ENCODE assay signal across 1 cellular context in the genomic region with DNA sequence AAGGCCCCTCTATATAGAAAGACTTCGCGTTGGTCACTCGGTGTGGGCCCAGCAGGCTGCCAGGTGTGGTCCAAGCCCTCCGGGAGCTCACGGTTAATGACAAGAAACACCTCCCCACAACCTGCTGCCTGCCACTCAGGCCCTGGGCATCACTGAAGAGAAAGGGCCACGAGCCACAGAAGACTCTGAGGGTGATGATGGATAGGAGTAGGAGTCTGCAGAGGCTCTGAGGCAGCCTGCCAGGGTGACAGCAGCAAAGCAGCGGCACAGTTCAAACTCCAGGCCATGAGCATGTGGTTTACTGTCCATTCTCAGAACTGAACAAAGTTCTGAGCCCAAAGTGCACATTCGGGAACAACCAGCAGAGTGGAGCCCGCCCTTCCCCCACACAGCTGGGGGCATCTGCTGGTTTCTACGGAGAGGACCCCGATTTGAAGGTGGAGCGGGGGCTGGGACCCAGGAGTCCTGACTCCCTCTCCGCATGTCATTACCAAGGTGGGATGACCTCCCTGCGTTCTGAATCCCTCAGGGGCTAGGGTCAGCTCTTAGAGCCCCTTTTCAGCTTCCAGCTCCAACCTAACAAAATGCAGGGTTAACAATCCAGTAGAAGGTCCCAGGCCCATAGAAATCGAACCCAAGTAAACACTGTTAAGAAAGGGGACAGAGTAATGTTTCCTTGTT.
TF ChIP-seq lines count a peak whose summit lies in the region.

No MANE protein-coding gene starts in this region.

TF ChIP-seq in GM23338, 12 proteins besides CTCF, POLR2A, EP300 and RAD21 (continued from another document):
- TF ChIP-seq, protein P1, sequence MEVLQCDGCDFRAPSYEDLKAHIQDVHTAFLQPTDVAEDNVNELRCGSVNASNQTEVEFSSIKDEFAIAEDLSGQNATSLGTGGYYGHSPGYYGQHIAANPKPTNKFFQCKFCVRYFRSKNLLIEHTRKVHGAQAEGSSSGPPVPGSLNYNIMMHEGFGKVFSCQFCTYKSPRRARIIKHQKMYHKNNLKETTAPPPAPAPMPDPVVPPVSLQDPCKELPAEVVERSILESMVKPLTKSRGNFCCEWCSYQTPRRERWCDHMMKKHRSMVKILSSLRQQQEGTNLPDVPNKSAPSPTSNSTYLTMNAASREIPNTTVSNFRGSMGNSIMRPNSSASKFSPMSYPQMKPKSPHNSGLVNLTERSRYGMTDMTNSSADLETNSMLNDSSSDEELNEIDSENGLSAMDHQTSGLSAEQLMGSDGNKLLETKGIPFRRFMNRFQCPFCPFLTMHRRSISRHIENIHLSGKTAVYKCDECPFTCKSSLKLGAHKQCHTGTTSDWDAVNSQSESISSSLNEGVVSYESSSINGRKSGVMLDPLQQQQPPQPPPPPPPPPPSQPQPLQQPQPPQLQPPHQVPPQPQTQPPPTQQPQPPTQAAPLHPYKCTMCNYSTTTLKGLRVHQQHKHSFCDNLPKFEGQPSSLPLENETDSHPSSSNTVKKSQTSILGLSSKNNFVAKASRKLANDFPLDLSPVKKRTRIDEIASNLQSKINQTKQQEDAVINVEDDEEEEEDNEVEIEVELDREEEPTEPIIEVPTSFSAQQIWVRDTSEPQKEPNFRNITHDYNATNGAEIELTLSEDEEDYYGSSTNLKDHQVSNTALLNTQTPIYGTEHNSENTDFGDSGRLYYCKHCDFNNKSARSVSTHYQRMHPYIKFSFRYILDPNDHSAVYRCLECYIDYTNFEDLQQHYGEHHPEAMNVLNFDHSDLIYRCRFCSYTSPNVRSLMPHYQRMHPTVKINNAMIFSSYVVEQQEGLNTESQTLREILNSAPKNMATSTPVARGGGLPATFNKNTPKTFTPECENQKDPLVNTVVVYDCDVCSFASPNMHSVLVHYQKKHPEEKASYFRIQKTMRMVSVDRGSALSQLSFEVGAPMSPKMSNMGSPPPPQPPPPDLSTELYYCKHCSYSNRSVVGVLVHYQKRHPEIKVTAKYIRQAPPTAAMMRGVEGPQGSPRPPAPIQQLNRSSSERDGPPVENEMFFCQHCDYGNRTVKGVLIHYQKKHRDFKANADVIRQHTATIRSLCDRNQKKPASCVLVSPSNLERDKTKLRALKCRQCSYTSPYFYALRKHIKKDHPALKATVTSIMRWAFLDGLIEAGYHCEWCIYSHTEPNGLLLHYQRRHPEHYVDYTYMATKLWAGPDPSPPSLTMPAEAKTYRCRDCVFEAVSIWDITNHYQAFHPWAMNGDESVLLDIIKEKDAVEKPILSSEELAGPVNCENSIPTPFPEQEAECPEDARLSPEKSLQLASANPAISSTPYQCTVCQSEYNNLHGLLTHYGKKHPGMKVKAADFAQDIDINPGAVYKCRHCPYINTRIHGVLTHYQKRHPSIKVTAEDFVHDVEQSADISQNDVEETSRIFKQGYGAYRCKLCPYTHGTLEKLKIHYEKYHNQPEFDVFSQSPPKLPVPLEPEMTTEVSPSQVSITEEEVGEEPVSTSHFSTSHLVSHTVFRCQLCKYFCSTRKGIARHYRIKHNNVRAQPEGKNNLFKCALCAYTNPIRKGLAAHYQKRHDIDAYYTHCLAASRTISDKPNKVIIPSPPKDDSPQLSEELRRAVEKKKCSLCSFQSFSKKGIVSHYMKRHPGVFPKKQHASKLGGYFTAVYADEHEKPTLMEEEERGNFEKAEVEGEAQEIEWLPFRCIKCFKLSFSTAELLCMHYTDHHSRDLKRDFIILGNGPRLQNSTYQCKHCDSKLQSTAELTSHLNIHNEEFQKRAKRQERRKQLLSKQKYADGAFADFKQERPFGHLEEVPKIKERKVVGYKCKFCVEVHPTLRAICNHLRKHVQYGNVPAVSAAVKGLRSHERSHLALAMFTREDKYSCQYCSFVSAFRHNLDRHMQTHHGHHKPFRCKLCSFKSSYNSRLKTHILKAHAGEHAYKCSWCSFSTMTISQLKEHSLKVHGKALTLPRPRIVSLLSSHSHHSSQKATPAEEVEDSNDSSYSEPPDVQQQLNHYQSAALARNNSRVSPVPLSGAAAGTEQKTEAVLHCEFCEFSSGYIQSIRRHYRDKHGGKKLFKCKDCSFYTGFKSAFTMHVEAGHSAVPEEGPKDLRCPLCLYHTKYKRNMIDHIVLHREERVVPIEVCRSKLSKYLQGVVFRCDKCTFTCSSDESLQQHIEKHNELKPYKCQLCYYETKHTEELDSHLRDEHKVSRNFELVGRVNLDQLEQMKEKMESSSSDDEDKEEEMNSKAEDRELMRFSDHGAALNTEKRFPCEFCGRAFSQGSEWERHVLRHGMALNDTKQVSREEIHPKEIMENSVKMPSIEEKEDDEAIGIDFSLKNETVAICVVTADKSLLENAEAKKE (CRISPR knock-in tag; IDR thresholded peaks at IDR 0.05) = no peak
- TF ChIP-seq JUNB (IDR thresholded peaks at IDR 0.05; ENCODE audit: unreplicated experiment) (no peak), ZNF114 (CRISPR knock-in tag; IDR thresholded peaks at IDR 0.05) (no peak), EZH2 (IDR thresholded peaks at IDR 0.05; ENCODE audit: low read depth, unreplicated experiment) (no peak), NANOG (IDR thresholded peaks at IDR 0.05; ENCODE audit: borderline replicate concordance) (no peak), EZH2phosphoT487 (IDR thresholded peaks at IDR 0.05; ENCODE audit: unreplicated experiment) (no peak), ZNF331 (CRISPR knock-in tag; IDR thresholded peaks at IDR 0.05; ENCODE audit: low read depth) (no peak)
- TF ChIP-seq, protein P2, sequence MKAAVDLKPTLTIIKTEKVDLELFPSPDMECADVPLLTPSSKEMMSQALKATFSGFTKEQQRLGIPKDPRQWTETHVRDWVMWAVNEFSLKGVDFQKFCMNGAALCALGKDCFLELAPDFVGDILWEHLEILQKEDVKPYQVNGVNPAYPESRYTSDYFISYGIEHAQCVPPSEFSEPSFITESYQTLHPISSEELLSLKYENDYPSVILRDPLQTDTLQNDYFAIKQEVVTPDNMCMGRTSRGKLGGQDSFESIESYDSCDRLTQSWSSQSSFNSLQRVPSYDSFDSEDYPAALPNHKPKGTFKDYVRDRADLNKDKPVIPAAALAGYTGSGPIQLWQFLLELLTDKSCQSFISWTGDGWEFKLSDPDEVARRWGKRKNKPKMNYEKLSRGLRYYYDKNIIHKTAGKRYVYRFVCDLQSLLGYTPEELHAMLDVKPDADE (IDR thresholded peaks at IDR 0.05) = no peak
- TF ChIP-seq, protein P3, sequence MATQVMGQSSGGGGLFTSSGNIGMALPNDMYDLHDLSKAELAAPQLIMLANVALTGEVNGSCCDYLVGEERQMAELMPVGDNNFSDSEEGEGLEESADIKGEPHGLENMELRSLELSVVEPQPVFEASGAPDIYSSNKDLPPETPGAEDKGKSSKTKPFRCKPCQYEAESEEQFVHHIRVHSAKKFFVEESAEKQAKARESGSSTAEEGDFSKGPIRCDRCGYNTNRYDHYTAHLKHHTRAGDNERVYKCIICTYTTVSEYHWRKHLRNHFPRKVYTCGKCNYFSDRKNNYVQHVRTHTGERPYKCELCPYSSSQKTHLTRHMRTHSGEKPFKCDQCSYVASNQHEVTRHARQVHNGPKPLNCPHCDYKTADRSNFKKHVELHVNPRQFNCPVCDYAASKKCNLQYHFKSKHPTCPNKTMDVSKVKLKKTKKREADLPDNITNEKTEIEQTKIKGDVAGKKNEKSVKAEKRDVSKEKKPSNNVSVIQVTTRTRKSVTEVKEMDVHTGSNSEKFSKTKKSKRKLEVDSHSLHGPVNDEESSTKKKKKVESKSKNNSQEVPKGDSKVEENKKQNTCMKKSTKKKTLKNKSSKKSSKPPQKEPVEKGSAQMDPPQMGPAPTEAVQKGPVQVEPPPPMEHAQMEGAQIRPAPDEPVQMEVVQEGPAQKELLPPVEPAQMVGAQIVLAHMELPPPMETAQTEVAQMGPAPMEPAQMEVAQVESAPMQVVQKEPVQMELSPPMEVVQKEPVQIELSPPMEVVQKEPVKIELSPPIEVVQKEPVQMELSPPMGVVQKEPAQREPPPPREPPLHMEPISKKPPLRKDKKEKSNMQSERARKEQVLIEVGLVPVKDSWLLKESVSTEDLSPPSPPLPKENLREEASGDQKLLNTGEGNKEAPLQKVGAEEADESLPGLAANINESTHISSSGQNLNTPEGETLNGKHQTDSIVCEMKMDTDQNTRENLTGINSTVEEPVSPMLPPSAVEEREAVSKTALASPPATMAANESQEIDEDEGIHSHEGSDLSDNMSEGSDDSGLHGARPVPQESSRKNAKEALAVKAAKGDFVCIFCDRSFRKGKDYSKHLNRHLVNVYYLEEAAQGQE (IDR thresholded peaks at IDR 0.05; ENCODE audit: unreplicated experiment) = no peak
